Comparison of ENCODE assay signal across 14 cellular contexts in genomic region chr14:85731198-85731597, GRCh38.
DNase-seq lines count a peak whose midpoint lies in the region; ATAC-seq and TF ChIP-seq lines count a peak whose summit lies in the region.
"Had no signal": no experiment of that assay in that cellular context is flagged by ENCODE, and none has a peak within 500 bp of the region (broad histone marks: within the 10 kb centered on the region; RNA-seq: fewer than 3 reads in every experiment).

No MANE protein-coding gene starts in this region.

- in situ Hi-C loops in astrocyte of the cerebellum (cut with HindIII; ENCODE audit: low sequenced_read_pairs), result no loop called here

- no peaks in the 10 kb centered on the region for H3K36me3 ChIP-seq in naive thymus-derived CD4-positive, alpha-beta T cell (ENCODE audit: control insufficient read depth in 2 of 3, insufficient read depth in 3 of 3, low read length in 3 of 3)

- H3K9me3 ChIP-seq in naive thymus-derived CD4-positive, alpha-beta T cell (ENCODE audit: control insufficient read depth in 2 of 3, low read length in 3 of 3), result no peaks in the 10 kb centered on the region

- no peak for TF ChIP-seq CTCF in astrocyte of the cerebellum (IDR thresholded peaks at IDR 0.05; ENCODE audit: low read depth, low read length, missing control alignments)

- no peaks in the 10 kb centered on the region for H3K4me1 Mint-ChIP-seq in naive thymus-derived CD4-positive, alpha-beta T cell
- H3K4me1 Mint-ChIP-seq: activated B cell treated with CpG ODN at 0.5 μM for 24 hours had no signal

- DNase-seq in GM04503 (ENCODE audit: low read depth) (peak; percentile 69), astrocyte of the cerebellum (ENCODE audit: low read depth) (peak; percentile 87), left cardiac atrium (peak; percentile 19), sciatic nerve (ENCODE audit: low spot score) (peak; percentile 63)
- no peak for DNase-seq in naive thymus-derived CD4-positive, alpha-beta T cell
- DNase-seq: activated B cell treated with CpG ODN at 0.5 μM for 24 hours; activated CD8-positive, alpha-beta memory T cell treated with anti-CD3 and anti-CD28 coated beads, Interleukin-2, amount 50 U/mL, for 48 hours; CD4-positive, alpha-beta T cell; effector memory CD4-positive, alpha-beta T cell; Kasumi-1; NCI-H2107 had no signal

- no peak overlapping the region for H3K27ac ChIP-seq in naive thymus-derived CD4-positive, alpha-beta T cell (ENCODE audit: low read depth, low read length)

- intact Hi-C loops in left cardiac atrium (cut with DNase I), result no loop called here
- intact Hi-C loops in sciatic nerve (cut with DNase I), result no loop called here
- intact Hi-C loops in naive thymus-derived CD4-positive, alpha-beta T cell (cut with micrococcal nuclease), result no loop called here

- POLR2A ChIA-PET in naive thymus-derived CD4-positive, alpha-beta T cell (lab: Charles Lee), result no interaction called here

- H3K4me3 ChIP-seq in astrocyte of the cerebellum (ENCODE audit: low read depth, low read length), result no peak overlapping the region
- H3K4me3 ChIP-seq in naive thymus-derived CD4-positive, alpha-beta T cell (ENCODE audit: low read length), result no peak overlapping the region

- H3K4me3 Mint-ChIP-seq in naive thymus-derived CD4-positive, alpha-beta T cell, result no peak overlapping the region
- H3K4me3 Mint-ChIP-seq: activated B cell treated with CpG ODN at 0.5 μM for 24 hours; CD4-positive, alpha-beta T cell had no signal

- H3K4me1 ChIP-seq in naive thymus-derived CD4-positive, alpha-beta T cell (ENCODE audit: control insufficient read depth in 2 of 2, insufficient read depth in 2 of 2, low read length in 2 of 2), result no peaks in the 10 kb centered on the region

- CTCF ChIA-PET in naive thymus-derived CD4-positive, alpha-beta T cell (lab: Charles Lee), result no interaction called here

- H3K27ac Mint-ChIP-seq in naive thymus-derived CD4-positive, alpha-beta T cell, result no peak overlapping the region
- H3K27ac Mint-ChIP-seq: activated B cell treated with CpG ODN at 0.5 μM for 24 hours; CD4-positive, alpha-beta T cell had no signal

- no peaks in the 10 kb centered on the region for H3K27me3 Mint-ChIP-seq in naive thymus-derived CD4-positive, alpha-beta T cell
- H3K27me3 Mint-ChIP-seq: activated B cell treated with CpG ODN at 0.5 μM for 24 hours; CD4-positive, alpha-beta T cell had no signal

- H3K36me3 Mint-ChIP-seq in naive thymus-derived CD4-positive, alpha-beta T cell, result no peaks in the 10 kb centered on the region

- no peaks in the 10 kb centered on the region for H3K27me3 ChIP-seq in naive thymus-derived CD4-positive, alpha-beta T cell (ENCODE audit: control insufficient read depth in 2 of 2, insufficient read depth in 2 of 2, low read length in 2 of 2)

- ATAC-seq in left cardiac atrium (peak; percentile 53 to 98), sciatic nerve (peak; percentile 100), HG02938 (IDR thresholded peaks at IDR 0.05; ENCODE audit: unreplicated experiment) (no peak), HG03095 (IDR thresholded peaks at IDR 0.05; ENCODE audit: unreplicated experiment) (no peak), GM21737 (IDR thresholded peaks at IDR 0.05; ENCODE audit: unreplicated experiment) (no peak)
- no peak for ATAC-seq in naive thymus-derived CD4-positive, alpha-beta T cell

- H3K9me3 Mint-ChIP-seq in naive thymus-derived CD4-positive, alpha-beta T cell, result peaks cover 0 to 9% (median 0%) of the 10 kb centered on the region in 11 donors
- H3K9me3 Mint-ChIP-seq: CD4-positive, alpha-beta T cell had no signal

Comparison
In these comparisons a context has a peak if more than half of its experiments do, and no peak if none do; other contexts are left out.
1. DNase-seq: peak in GM04503 (single experiment), astrocyte of the cerebellum (single experiment), left cardiac atrium (single experiment) and sciatic nerve (single experiment); none in naive thymus-derived CD4-positive, alpha-beta T cell (0 of 9).
2. ATAC-seq: peak in left cardiac atrium (2 of 2) and sciatic nerve (single experiment); none in HG02938 (single experiment), HG03095 (single experiment), naive thymus-derived CD4-positive, alpha-beta T cell (single experiment) and GM21737 (single experiment).